ENCODE assay signal across 21 cellular contexts in genomic region chr5:24177821-24178220, GRCh38.
"Had no signal": no experiment of that assay in that cellular context is flagged by ENCODE, and none has a peak within 500 bp of the region (broad histone marks: within the 10 kb centered on the region; RNA-seq: fewer than 3 reads in every experiment).

No MANE protein-coding gene starts in this region.

- H3K27me3 Mint-ChIP-seq: dendritic cell treated with granulocyte-macrophage colony-stimulating factor and Interleukin-4, amounts not matched to agents 40 ng/mL and 50 ng/mL, for 4 days; effector memory CD8-positive, alpha-beta T cell; naive B cell; stimulated activated naive B cell treated with anti-CD40 and anti-IgM and Interleukin-4, amounts not matched to agents 10 μg/mL and 1 μg/mL and 100 μg/mL, for 72 hours; type B pancreatic cell had no signal

- H3K4me1 Mint-ChIP-seq: naive B cell; nephron; stimulated activated naive B cell treated with anti-CD40 and anti-IgM and Interleukin-4, amounts not matched to agents 10 μg/mL and 1 μg/mL and 100 μg/mL, for 72 hours had no signal

- H2AFZ ChIP-seq: hepatocyte had no signal

- H3K79me2 ChIP-seq: hepatocyte had no signal

- DNase-seq: effector memory CD8-positive, alpha-beta T cell; foreskin keratinocyte; head of caudate nucleus; left colon; left ventricle myocardium superior; mesendoderm; naive B cell; sigmoid colon; stimulated activated CD4-positive, alpha-beta T cell treated with anti-CD3 and anti-CD28 coated beads, Interleukin-2, amount 100 ng/mL, for 24 hours; stimulated activated CD4-positive, alpha-beta T cell treated with anti-CD3 and anti-CD28 coated beads, Interleukin-4, amount 100 ng/mL, for 4 hours; stimulated activated naive B cell treated with anti-CD40 and anti-IgM and Interleukin-4, amounts not matched to agents 10 μg/mL and 1 μg/mL and 100 μg/mL, for 72 hours; thyroid gland had no signal

- H3K36me3 ChIP-seq: esophagus muscularis mucosa, neutrophil, sigmoid colon, suprapubic skin, thyroid gland had no signal

- ATAC-seq: effector memory CD8-positive, alpha-beta T cell; foreskin keratinocyte; left colon; left ventricle myocardium superior; stimulated activated naive B cell treated with anti-CD40 and anti-IgM and Interleukin-4, amounts not matched to agents 10 μg/mL and 1 μg/mL and 100 μg/mL, for 72 hours had no signal

- H3K27me3 ChIP-seq: esophagus muscularis mucosa, foreskin keratinocyte, hepatocyte, neutrophil, sigmoid colon, suprapubic skin, thyroid gland had no signal

- H3K27ac Mint-ChIP-seq: dendritic cell treated with granulocyte-macrophage colony-stimulating factor and Interleukin-4, amounts not matched to agents 40 ng/mL and 50 ng/mL, for 4 days; effector memory CD8-positive, alpha-beta T cell; naive B cell; nephron; stimulated activated naive B cell treated with anti-CD40 and anti-IgM and Interleukin-4, amounts not matched to agents 10 μg/mL and 1 μg/mL and 100 μg/mL, for 72 hours; type B pancreatic cell had no signal

- H3K4me3 ChIP-seq: esophagus muscularis mucosa, hepatocyte, sigmoid colon, skin epidermis, suprapubic skin, thyroid gland had no signal

- H3K36me3 Mint-ChIP-seq: naive B cell; stimulated activated naive B cell treated with anti-CD40 and anti-IgM and Interleukin-4, amounts not matched to agents 10 μg/mL and 1 μg/mL and 100 μg/mL, for 72 hours; type B pancreatic cell had no signal

- H3K4me3 Mint-ChIP-seq: dendritic cell treated with granulocyte-macrophage colony-stimulating factor and Interleukin-4, amounts not matched to agents 40 ng/mL and 50 ng/mL, for 4 days; effector memory CD8-positive, alpha-beta T cell; naive B cell; nephron; stimulated activated naive B cell treated with anti-CD40 and anti-IgM and Interleukin-4, amounts not matched to agents 10 μg/mL and 1 μg/mL and 100 μg/mL, for 72 hours; type B pancreatic cell had no signal

- H3K9me3 Mint-ChIP-seq: dendritic cell treated with granulocyte-macrophage colony-stimulating factor and Interleukin-4, amounts not matched to agents 40 ng/mL and 50 ng/mL, for 4 days; effector memory CD8-positive, alpha-beta T cell; nephron; stimulated activated naive B cell treated with anti-CD40 and anti-IgM and Interleukin-4, amounts not matched to agents 10 μg/mL and 1 μg/mL and 100 μg/mL, for 72 hours; type B pancreatic cell had no signal

- H3K4me1 ChIP-seq: esophagus muscularis mucosa, foreskin keratinocyte, sigmoid colon, suprapubic skin, thyroid gland had no signal

- H3K27ac ChIP-seq: epithelial cell of prostate, esophagus muscularis mucosa, foreskin keratinocyte, hepatocyte, neutrophil, sigmoid colon, skin epidermis, suprapubic skin, thyroid gland had no signal

- H3K4me2 ChIP-seq: hepatocyte had no signal
